15 cellular contexts compared by ENCODE assay signal in genomic region chr3:94716326-94717018, GRCh38.
A peak's percentile ranks its signal among the peaks of the same experiment; 100 is the strongest.
DNase-seq lines count a peak whose midpoint lies in the region; ATAC-seq, FAIRE-seq and TF ChIP-seq lines count a peak whose summit lies in the region.
"Had no signal": no experiment of that assay in that cellular context is flagged by ENCODE, and none has a peak within 500 bp of the region (broad histone marks: within the 10 kb centered on the region; RNA-seq: fewer than 3 reads in every experiment).

No MANE protein-coding gene starts in this region.

- CTCF ChIA-PET in A549 (lab: Yijun Ruan, JAX): interaction anchor here (1.2 to 1.4 kb wide), 2 partner anchors 8 to 378 kb away, joined by 3 read pairs; no protein-coding TSS in a partner anchor

- H3K4me3 ChIP-seq in A549 (no peak overlapping the region), H7 (ENCODE audit: insufficient read depth, low read depth, low read length) (no peak overlapping the region), left lung (no peak overlapping the region)

- no peak overlapping the region for H3K27ac ChIP-seq in A549
- H3K27ac ChIP-seq in left lung: no peak overlapping the region

- no peaks in the 10 kb centered on the region for H3K36me3 ChIP-seq in H7 (replicated peaks; ENCODE audit: control insufficient read depth, insufficient read depth, low read length)
- H3K36me3 ChIP-seq in left lung: no peaks in the 10 kb centered on the region

- H3K4me2 ChIP-seq in A549: no peak overlapping the region

- H3K9me3 ChIP-seq in A549 (no peaks in the 10 kb centered on the region), left lung (no peaks in the 10 kb centered on the region)

- peak; percentile 49 to 55 for TF ChIP-seq RAD21 in A549 (conservative IDR thresholded peaks at IDR 0.05 in 1 of 2, IDR thresholded peaks at IDR 0.05 in 1 of 2)

- H3K27me3 Mint-ChIP-seq in brain: peaks cover 7% of the 10 kb centered on the region
- H3K27me3 Mint-ChIP-seq: activated CD4-positive, alpha-beta T cell treated with anti-CD3 and anti-CD28 coated beads for 36 hours; T-cell had no signal

- no peak for FAIRE-seq in A549 (lab: Jason Lieb, UNC)

- TF ChIP-seq POLR2A in A549 (IDR thresholded peaks at IDR 0.05; ENCODE audit: low read length): no peak

- H3K4me3 Mint-ChIP-seq in brain: no peak overlapping the region
- H3K4me3 Mint-ChIP-seq: activated CD4-positive, alpha-beta T cell treated with anti-CD3 and anti-CD28 coated beads for 36 hours; T-cell had no signal

- POLR2A ChIA-PET in A549 (lab: Yijun Ruan, JAX): no interaction called here

- no peaks in the 10 kb centered on the region for H3K4me1 Mint-ChIP-seq in brain
- H3K4me1 Mint-ChIP-seq: activated CD4-positive, alpha-beta T cell treated with anti-CD3 and anti-CD28 coated beads for 36 hours; T-cell had no signal

- H3K27ac Mint-ChIP-seq in brain: no peak overlapping the region
- H3K27ac Mint-ChIP-seq: activated CD4-positive, alpha-beta T cell treated with anti-CD3 and anti-CD28 coated beads for 36 hours; T-cell had no signal

- peaks cover 0 to 5% (median 0%) of the 10 kb centered on the region in 5 experiments for H3K9me3 Mint-ChIP-seq in brain

- H3K4me1 ChIP-seq in A549 (no peaks in the 10 kb centered on the region), left lung (no peaks in the 10 kb centered on the region)

- H3K27me3 ChIP-seq in H7 (ENCODE audit: control insufficient read depth, insufficient read depth, low read length): no peaks in the 10 kb centered on the region
- H3K27me3 ChIP-seq in left lung: no peaks in the 10 kb centered on the region

- H3K36me3 Mint-ChIP-seq in brain: no peaks in the 10 kb centered on the region
- H3K36me3 Mint-ChIP-seq: T-cell had no signal

- 50% methylated on average over 2 of the region's 2 CpGs for WGBS in A549 (ENCODE audit: missing lambda C conversion rate)

- TF ChIP-seq EP300 in A549 (IDR thresholded peaks at IDR 0.05): no peak

- TF ChIP-seq CTCF in A549 (IDR thresholded peaks at IDR 0.05) (peak; percentile 35), brain (conservative IDR thresholded peaks at IDR 0.05) (peak; percentile 20 to 23), left lung (IDR thresholded peaks at IDR 0.05) (no peak)

- intact Hi-C loops in left lung (cut with DNase I): no loop called here

- peak in 1 of 2 experiments; percentile 22 for DNase-seq in A549 (ENCODE audit: low read depth in 1 of 2, low spot score in 1 of 2)
- DNase-seq in H7: peak; percentile 2
- DNase-seq in left lung: no peak
- no peak for DNase-seq in stimulated activated CD4-positive, alpha-beta T cell treated with anti-CD3 and anti-CD28 coated beads, Interleukin-4, amount 100 ng/mL, for 1 hour
- no peak for DNase-seq in NCI-H2107 (lab: John Stamatoyannopoulos, UW)
- DNase-seq in stimulated activated CD8-positive, alpha-beta memory T cell treated with anti-CD3 and anti-CD28 coated beads, Interleukin-4, amount 100 ng/mL, for 48 hours: no peak
- no peak for DNase-seq in GDM1 (lab: John Stamatoyannopoulos, UW)
- DNase-seq: activated CD4-positive, alpha-beta T cell treated with anti-CD3 and anti-CD28 coated beads for 36 hours; DMS79; foreskin melanocyte; Karpas-422; NCI-H2029 treated with DMSO at 0.1 percent for 48 hours; stimulated activated CD4-positive, alpha-beta T cell treated with anti-CD3 and anti-CD28 coated beads, Interleukin-1b, Interleukin-23, amount 100 ng/mL, for 48 hours; T-cell had no signal

- ATAC-seq in A549 (no peak), left lung (peak; percentile 41)
- ATAC-seq: activated CD4-positive, alpha-beta T cell treated with anti-CD3 and anti-CD28 coated beads for 36 hours; T-cell had no signal

TF ChIP-seq in A549, 52 proteins besides CTCF, POLR2A, EP300 and RAD21:
- TF ChIP-seq JUN (IDR thresholded peaks at IDR 0.05) (no peak), ZNF302 (CRISPR knock-in tag; IDR thresholded peaks at IDR 0.05) (no peak), SMC3 (IDR thresholded peaks at IDR 0.05) (peak; percentile 41), RFX5 (IDR thresholded peaks at IDR 0.05) (no peak)

Comparison
In these comparisons a context has a peak if more than half of its experiments do, and no peak if none do; other contexts are left out.
1. CTCF ChIP-seq: peak in A549 (single experiment) and brain (2 of 2); none in left lung (0 of 2).